Comparison of ENCODE assay signal across 10 cellular contexts in the genomic region with DNA sequence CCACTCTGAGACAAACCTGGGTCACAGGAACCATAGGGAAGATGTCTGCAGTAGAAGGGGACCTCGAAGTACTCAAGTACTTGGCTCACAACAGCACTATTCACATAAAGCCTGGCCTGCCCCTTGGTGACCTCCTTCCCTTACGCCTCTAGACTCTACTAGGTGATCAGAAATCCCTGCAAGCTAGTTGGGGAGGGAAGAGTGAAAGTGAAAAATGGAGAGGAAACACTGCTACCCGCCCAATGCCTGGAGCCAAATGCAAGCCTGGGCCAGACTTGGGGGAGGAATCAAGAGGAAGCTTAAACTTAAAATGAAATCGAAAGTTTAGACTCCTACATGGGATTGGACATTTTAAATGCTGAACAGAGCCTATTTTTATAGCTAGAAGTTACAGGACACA. TPM values are rescaled to one million over a fixed set of nuclear protein-coding genes. Genes with fewer than 3 reads are reported as not detected.
A peak's percentile ranks its signal among the peaks of the same experiment; 100 is the strongest.
DNase-seq lines count a peak whose midpoint lies in the region; ATAC-seq and TF ChIP-seq lines count a peak whose summit lies in the region.
"Not testable (repeated sequence)": the region's sequence is repeated elsewhere in the genome, so short reads cannot be mapped to it uniquely, and the experiment has no call there.
"Had no signal": no experiment of that assay in that cellular context is flagged by ENCODE, and none has a peak within 500 bp of the region (broad histone marks: within the 10 kb centered on the region; RNA-seq: fewer than 3 reads in every experiment).

No MANE protein-coding gene starts in this region.

- H3K4me2 ChIP-seq in BLaER1 (peak overlapping the region; percentile 50), hepatocyte (peak overlapping the region; percentile 68)

- not testable (repeated sequence) for H4K20me1 ChIP-seq in BLaER1; hepatocyte (ENCODE audit: insufficient read depth, poor library complexity, severe bottlenecking)

- H3K27ac Mint-ChIP-seq in activated T-helper 1 cell treated with anti-CD3 and anti-CD28 coated beads, Interleukin-12 subunit alpha, Interleukin-12 subunit beta, Interleukin-2, Interleukin-4 antibody, amounts not matched to agents 30 ng/mL and 10 ng/mL and 1 ng/mL, durations not matched to agents 14 hours and 24 hours and 36 hours; nephron: not testable (repeated sequence)

- intact Hi-C loops in activated T-helper 1 cell treated with anti-CD3 and anti-CD28 coated beads, Interleukin-12 subunit alpha, Interleukin-12 subunit beta, Interleukin-2, Interleukin-4 antibody, amounts not matched to agents 30 ng/mL and 10 ng/mL and 1 ng/mL, durations not matched to agents 14 hours and 24 hours and 36 hours (cut with micrococcal nuclease); dorsolateral prefrontal cortex (cut with DNase I): not testable (repeated sequence)

- H3K27me3 ChIP-seq in BLaER1, dorsolateral prefrontal cortex, foreskin keratinocyte, hepatocyte: not testable (repeated sequence)

- DNase-seq in NCI-H226 (peak; percentile 2), foreskin keratinocyte (peak in 1 of 2 donors; percentile 3), ureter (ENCODE audit: low spot score) (peak; percentile 52)
- DNase-seq in activated T-helper 1 cell treated with anti-CD3 and anti-CD28 coated beads, Interleukin-12 subunit alpha, Interleukin-12 subunit beta, Interleukin-2, Interleukin-4 antibody, amounts not matched to agents 30 ng/mL and 10 ng/mL and 1 ng/mL, durations not matched to agents 14 hours and 24 hours and 36 hours (ENCODE audit: low spot score); dorsolateral prefrontal cortex; hepatocyte (ENCODE audit: low spot score): not testable (repeated sequence)

- 64% methylated on average over 2 of the region's 4 CpGs for WGBS in hepatocyte (ENCODE audit: low lambda C conversion rate, missing lambda C conversion rate)

- not testable (repeated sequence) for H3K9me3 Mint-ChIP-seq in activated T-helper 1 cell treated with anti-CD3 and anti-CD28 coated beads, Interleukin-12 subunit alpha, Interleukin-12 subunit beta, Interleukin-2, Interleukin-4 antibody, amounts not matched to agents 30 ng/mL and 10 ng/mL and 1 ng/mL, durations not matched to agents 14 hours and 24 hours and 36 hours; nephron

- H2AFZ ChIP-seq in hepatocyte: not testable (repeated sequence)

- peak overlapping the region; percentile 26 for H3K4me3 Mint-ChIP-seq in activated T-helper 1 cell treated with anti-CD3 and anti-CD28 coated beads, Interleukin-12 subunit alpha, Interleukin-12 subunit beta, Interleukin-2, Interleukin-4 antibody, amounts not matched to agents 30 ng/mL and 10 ng/mL and 1 ng/mL, durations not matched to agents 14 hours and 24 hours and 36 hours
- H3K4me3 Mint-ChIP-seq in nephron: peak overlapping the region in 2 of 3 experiments; percentile 54 to 76

- ATAC-seq in foreskin keratinocyte: peak; percentile 8

- not testable (repeated sequence) for H3K36me3 ChIP-seq in BLaER1; hepatocyte (replicated peaks; ENCODE audit: insufficient read depth, low read depth)

- H3K4me1 Mint-ChIP-seq in activated T-helper 1 cell treated with anti-CD3 and anti-CD28 coated beads, Interleukin-12 subunit alpha, Interleukin-12 subunit beta, Interleukin-2, Interleukin-4 antibody, amounts not matched to agents 30 ng/mL and 10 ng/mL and 1 ng/mL, durations not matched to agents 14 hours and 24 hours and 36 hours (ENCODE audit: low read depth); nephron: not testable (repeated sequence)

- H3K9ac ChIP-seq in BLaER1: not testable (repeated sequence)

- H3K27me3 Mint-ChIP-seq in activated T-helper 1 cell treated with anti-CD3 and anti-CD28 coated beads, Interleukin-12 subunit alpha, Interleukin-12 subunit beta, Interleukin-2, Interleukin-4 antibody, amounts not matched to agents 30 ng/mL and 10 ng/mL and 1 ng/mL, durations not matched to agents 14 hours and 24 hours and 36 hours (ENCODE audit: insufficient read depth); nephron (ENCODE audit: low read depth): not testable (repeated sequence)

- H3K79me2 ChIP-seq in hepatocyte: not testable (repeated sequence)

- not testable (repeated sequence) for H3K9me3 ChIP-seq in BLaER1; hepatocyte (ENCODE audit: low read depth)

- H3K4me3 ChIP-seq in BLaER1, hepatocyte: not testable (repeated sequence)
- H3K4me3 ChIP-seq in dorsolateral prefrontal cortex: peak overlapping the region in 30 of 59 donors; percentile 14 to 51 (median 36)

- H3K27ac ChIP-seq in BLaER1, foreskin keratinocyte, hepatocyte: not testable (repeated sequence)
- peak overlapping the region in 1 of 59 donors; percentile 28 for H3K27ac ChIP-seq in dorsolateral prefrontal cortex

- H3K9me2 ChIP-seq in hepatocyte (replicated peaks; ENCODE audit: insufficient read depth): not testable (repeated sequence)

- H3K36me3 Mint-ChIP-seq in activated T-helper 1 cell treated with anti-CD3 and anti-CD28 coated beads, Interleukin-12 subunit alpha, Interleukin-12 subunit beta, Interleukin-2, Interleukin-4 antibody, amounts not matched to agents 30 ng/mL and 10 ng/mL and 1 ng/mL, durations not matched to agents 14 hours and 24 hours and 36 hours (ENCODE audit: low read depth); nephron (ENCODE audit: low read depth): not testable (repeated sequence)

- TF ChIP-seq CTCF in dorsolateral prefrontal cortex (IDR thresholded peaks at IDR 0.05 in 54 of 56, conservative IDR thresholded peaks at IDR 0.05 in 2 of 56; ENCODE audit: low read depth in 1 of 56, partially characterized antibody in 56 of 56); foreskin keratinocyte (conservative IDR thresholded peaks at IDR 0.05); hepatocyte (IDR thresholded peaks at IDR 0.05; ENCODE audit: poor library complexity); nephron (IDR thresholded peaks at IDR 0.05; ENCODE audit: unreplicated experiment in 3 of 3): not testable (repeated sequence)

- H3K4me1 ChIP-seq in BLaER1; foreskin keratinocyte; hepatocyte (ENCODE audit: insufficient read depth): not testable (repeated sequence)

RNA-seq across cellular contexts. Expression of gene SYT15, which starts 17.6 kb away (rescaled TPM):
- total RNA-seq in activated T-helper 1 cell treated with anti-CD3 and anti-CD28 coated beads, Interleukin-12 subunit alpha, Interleukin-12 subunit beta, Interleukin-2, Interleukin-4 antibody, amounts not matched to agents 30 ng/mL and 10 ng/mL and 1 ng/mL, durations not matched to agents 14 hours and 24 hours and 36 hours: 0.96 and 1.5 TPM in 2 replicates
- total RNA-seq in dorsolateral prefrontal cortex (10 to 100 TPM in 6 of 120 experiments, 1 to 10 TPM in 113, under 1 TPM in 1; 0.59 to 12.7 (median 5.1) TPM), foreskin keratinocyte (0.10 and 0.32 TPM in 2 replicates), hepatocyte (0.24 and 2.9 TPM in 2 replicates), ureter (10.4 TPM)
- polyA plus RNA-seq in foreskin keratinocyte (0.10 and 0.13 TPM in 2 replicates), hepatocyte (1.1 and 1.2 TPM in 2 replicates)
- total RNA-seq: A172, PC-3 had no signal

RNA-seq across cellular contexts. Expression of gene GPRIN2, which starts 40.1 kb away (rescaled TPM):
- not detected in 2 replicates for total RNA-seq in activated T-helper 1 cell treated with anti-CD3 and anti-CD28 coated beads, Interleukin-12 subunit alpha, Interleukin-12 subunit beta, Interleukin-2, Interleukin-4 antibody, amounts not matched to agents 30 ng/mL and 10 ng/mL and 1 ng/mL, durations not matched to agents 14 hours and 24 hours and 36 hours
- total RNA-seq in dorsolateral prefrontal cortex: 1 to 10 TPM in 66 of 120 experiments, under 1 TPM in 47, not detected in 7; 0.36 to 2.4 (median 1.1) TPM
- 0.58 and 0.78 TPM in 2 replicates for total RNA-seq in foreskin keratinocyte
- 0.47 and 0.84 TPM in 2 replicates for polyA plus RNA-seq in foreskin keratinocyte
- 13.0 and 23.4 TPM in 2 replicates for total RNA-seq in hepatocyte
- polyA plus RNA-seq in hepatocyte: 13.7 and 15.0 TPM in 2 replicates
- 9.4 TPM for total RNA-seq in ureter
- total RNA-seq: A172 had no signal
